8 cellular contexts compared by ENCODE assay signal in genomic region chr1:155974208-155975165, GRCh38. TPM values are rescaled to one million over a fixed set of nuclear protein-coding genes. Genes with fewer than 3 reads are reported as not detected.
DNase-seq lines count a peak whose midpoint lies in the region; ATAC-seq and TF ChIP-seq lines count a peak whose summit lies in the region.

No MANE protein-coding gene starts in this region.

- H3K27ac ChIP-seq in muscle layer of colon (ENCODE audit: low read depth, low read length): peak overlapping the region; percentile 96

- no TSS peak for BruUV-seq in MCF 10A (replicated peaks; lab: Mats Ljungman, UMichigan)

- peak in 13 of 14 donors; percentile 44 to 99 (median 86) for DNase-seq in C1 segment of cervical spinal cord (lab: John Stamatoyannopoulos, UW)
- peak; percentile 71 for DNase-seq in NCI-H1105 treated with DMSO at 0.1 percent for 48 hours (lab: John Stamatoyannopoulos, UW)
- no peak for DNase-seq in MCF 10A (ENCODE audit: unreplicated experiment)
- DNase-seq in hepatic stellate cell (ENCODE audit: low spot score): no peak
- DNase-seq in activated CD4-positive, CD25-positive, alpha-beta regulatory T cell treated with anti-CD3 and anti-CD28 coated beads, Interleukin-2, amount 50 U/mL, for 72 hours: no peak
- no peak for DNase-seq in UCSD-AML1 (lab: John Stamatoyannopoulos, UW; ENCODE audit: unreplicated experiment)

- ATAC-seq in GM19351 (IDR thresholded peaks at IDR 0.05; ENCODE audit: unreplicated experiment): no peak

- peak overlapping the region; percentile 12 to 84 for H3K4me3 ChIP-seq in muscle layer of colon (ENCODE audit: low read depth in 1 of 2, low read length in 2 of 2)

- CTCF ChIA-PET in MCF 10A (lab: Yijun Ruan, JAX): interaction anchor here (0.5 to 9.9 kb wide), 14 partner anchors 10 to 1395 kb away, joined by 3 to 73 read pairs (median 4); no protein-coding TSS in a partner anchor

- H3K9me3 ChIP-seq in muscle layer of colon (ENCODE audit: low read length): no peaks in the 10 kb centered on the region

- no peaks in the 10 kb centered on the region for H3K9me3 Mint-ChIP-seq in MCF 10A (ENCODE audit: unreplicated experiment)

- peaks cover 77% of the 10 kb centered on the region for H3K4me1 Mint-ChIP-seq in MCF 10A (ENCODE audit: insufficient read depth, unreplicated experiment)

- peaks cover 5% of the 10 kb centered on the region for H3K36me3 ChIP-seq in muscle layer of colon (ENCODE audit: insufficient read depth, low read length)

- TF ChIP-seq CTCF in MCF 10A (IDR thresholded peaks at IDR 0.05; ENCODE audit: unreplicated experiment): no peak

- no peaks in the 10 kb centered on the region for H3K27me3 ChIP-seq in muscle layer of colon (ENCODE audit: control insufficient read depth in 1 of 2, insufficient read depth in 2 of 2, low read length in 2 of 2)

- POLR2A ChIA-PET in MCF 10A (lab: Yijun Ruan, JAX): interaction anchor here (0.7 to 13.3 kb wide), 7 partner anchors 9 to 148 kb away, joined by 3 to 294 read pairs (median 14); partner anchors contain the start of genes KHDC4 and RXFP4

- peak overlapping the region; percentile 81 for H3K4me3 Mint-ChIP-seq in MCF 10A (ENCODE audit: unreplicated experiment)

- peak overlapping the region; percentile 25 for H3K9ac ChIP-seq in muscle layer of colon (ENCODE audit: low read length)

- H3K4me1 ChIP-seq in muscle layer of colon (ENCODE audit: insufficient read depth, low read length): peaks cover 73% of the 10 kb centered on the region

- intact Hi-C loops in MCF 10A (cut with micrococcal nuclease): loop anchor here (1.0 kb wide), 1 partner anchor 11 kb away; no protein-coding TSS in a partner anchor

- peak overlapping the region; percentile 90 for H3K27ac Mint-ChIP-seq in MCF 10A (ENCODE audit: low read depth, unreplicated experiment)

- no peaks in the 10 kb centered on the region for H3K27me3 Mint-ChIP-seq in MCF 10A (ENCODE audit: insufficient read depth, unreplicated experiment)

- H3K36me3 Mint-ChIP-seq in MCF 10A (ENCODE audit: insufficient read depth, unreplicated experiment): peaks cover 34% of the 10 kb centered on the region

RNA-seq across cellular contexts. Expression of gene ARHGEF2, which starts 3.9 kb away (rescaled TPM):
- 498 and 555 TPM in 2 replicates for total RNA-seq in MCF 10A (2022)

RNA-seq across cellular contexts. Expression of gene RXFP4, which starts 33.0 kb away (rescaled TPM):
- total RNA-seq in MCF 10A (2022): not detected in 2 replicates

RNA-seq across cellular contexts. Expression of gene KHDC4, which starts 40.3 kb away (rescaled TPM):
- 90.9 and 104 TPM in 2 replicates for total RNA-seq in MCF 10A (2022)

RNA-seq across cellular contexts. Expression of gene SSR2, which starts 46.3 kb away (rescaled TPM):
- 477 and 589 TPM in 2 replicates for total RNA-seq in MCF 10A (2022)

Comparison
In these comparisons a context has a peak if more than half of its experiments do, and no peak if none do; other contexts are left out.
1. DNase-seq: peak in C1 segment of cervical spinal cord (13 of 14) and NCI-H1105 treated with DMSO at 0.1 percent for 48 hours (single experiment); none in MCF 10A (single experiment), hepatic stellate cell (single experiment), activated CD4-positive, CD25-positive, alpha-beta regulatory T cell treated with anti-CD3 and anti-CD28 coated beads, Interleukin-2, amount 50 U/mL, for 72 hours (single experiment) and UCSD-AML1 (single experiment).